ENCODE assay signal across 15 cellular contexts in genomic region chr9:137488330-137488653, GRCh38. TPM values are rescaled to one million over a fixed set of nuclear protein-coding genes. Genes with fewer than 3 reads are reported as not detected.
DNase-seq lines count a peak whose midpoint lies in the region; ATAC-seq and TF ChIP-seq lines count a peak whose summit lies in the region.
"Had no signal": no experiment of that assay in that cellular context is flagged by ENCODE, and none has a peak within 500 bp of the region (broad histone marks: within the 10 kb centered on the region; RNA-seq: fewer than 3 reads in every experiment).

No MANE protein-coding gene starts in this region.

- no peaks in the 10 kb centered on the region for H3K9me3 ChIP-seq in right atrium auricular region
- no peaks in the 10 kb centered on the region for H3K9me3 ChIP-seq in CD8-positive, alpha-beta T cell (ENCODE audit: low read length)
- H3K9me3 ChIP-seq: heart right ventricle, left lung, MG63, psoas muscle had no signal

- ATAC-seq in left ventricle myocardium superior (no peak), HG03354 (IDR thresholded peaks at IDR 0.05; ENCODE audit: poor library complexity, severe bottlenecking, unreplicated experiment) (no peak), GM18520 (IDR thresholded peaks at IDR 0.05; ENCODE audit: unreplicated experiment) (no peak)
- no peak for ATAC-seq in CD8-positive, alpha-beta T cell
- ATAC-seq: left lung, psoas muscle had no signal

- TF ChIP-seq CTCF in right atrium auricular region (IDR thresholded peaks at IDR 0.05) = no peak
- no peak for TF ChIP-seq CTCF in CD8-positive, alpha-beta T cell (IDR thresholded peaks at IDR 0.05)
- TF ChIP-seq CTCF in lower leg skin (IDR thresholded peaks at IDR 0.05) = no peak

- no peaks in the 10 kb centered on the region for H3K27me3 ChIP-seq in right atrium auricular region
- H3K27me3 ChIP-seq in CD8-positive, alpha-beta T cell (ENCODE audit: insufficient read depth, low read length) = no peaks in the 10 kb centered on the region
- H3K27me3 ChIP-seq: heart right ventricle, left lung, MG63 had no signal

- no peak overlapping the region for H3K4me3 Mint-ChIP-seq in CD8-positive, alpha-beta T cell
- H3K4me3 Mint-ChIP-seq: activated B cell treated with CpG ODN at 0.5 μM for 24 hours; central memory CD8-positive, alpha-beta T cell had no signal

- no peaks in the 10 kb centered on the region for H3K36me3 Mint-ChIP-seq in CD8-positive, alpha-beta T cell

- TF ChIP-seq POLR2A in lower leg skin (IDR thresholded peaks at IDR 0.05) = no peak

- no peaks in the 10 kb centered on the region for H3K4me1 Mint-ChIP-seq in CD8-positive, alpha-beta T cell (ENCODE audit: low read depth)
- H3K4me1 Mint-ChIP-seq: activated B cell treated with CpG ODN at 0.5 μM for 24 hours had no signal

- no peak overlapping the region for H3K4me3 ChIP-seq in right atrium auricular region
- H3K4me3 ChIP-seq in CD8-positive, alpha-beta T cell (ENCODE audit: low read depth, low read length) = no peak overlapping the region
- no peak overlapping the region for H3K4me3 ChIP-seq in lower leg skin (ENCODE audit: low read depth, poor library complexity, severe bottlenecking)
- H3K4me3 ChIP-seq: heart right ventricle, left lung, MG63, psoas muscle had no signal

- intact Hi-C loops in left ventricle myocardium superior (cut with micrococcal nuclease) = no loop called here
- intact Hi-C loops in CD8-positive, alpha-beta T cell (cut with DNase I, micrococcal nuclease) = no loop called here
- intact Hi-C loops in lower leg skin (cut with DNase I; ENCODE audit: low total_unique reads) = no loop called here

- no peak overlapping the region for H3K27ac ChIP-seq in right atrium auricular region
- H3K27ac ChIP-seq in CD8-positive, alpha-beta T cell (ENCODE audit: low read depth, low read length) = no peak overlapping the region
- H3K27ac ChIP-seq: heart right ventricle, left lung, psoas muscle had no signal

- 88 to 97% methylated on average over 5 to 6 of the region's 6 CpGs for WGBS in lower leg skin, 2 donors

- H3K4me1 ChIP-seq in right atrium auricular region = no peaks in the 10 kb centered on the region
- no peaks in the 10 kb centered on the region for H3K4me1 ChIP-seq in CD8-positive, alpha-beta T cell (ENCODE audit: insufficient read depth, low read length)
- H3K4me1 ChIP-seq: heart right ventricle, left lung, psoas muscle had no signal

- DNase-seq in left ventricle myocardium superior = peak; percentile 23
- no peak for DNase-seq in right atrium auricular region (ENCODE audit: low spot score)
- DNase-seq in NCI-H345 treated with DMSO at 0.1 percent for 48 hours (lab: John Stamatoyannopoulos, UW; ENCODE audit: unreplicated experiment) = peak; percentile 26
- DNase-seq in cerebellar cortex (ENCODE audit: low spot score) = peak; percentile 90
- no peak for DNase-seq in CD8-positive, alpha-beta T cell
- no peak for DNase-seq in lower leg skin (ENCODE audit: low spot score in 2 of 2)
- DNase-seq: activated B cell treated with CpG ODN at 0.5 μM for 24 hours, heart right ventricle, MG63 had no signal

- H3K27me3 Mint-ChIP-seq in CD8-positive, alpha-beta T cell (ENCODE audit: low read depth) = no peaks in the 10 kb centered on the region
- H3K27me3 Mint-ChIP-seq: activated B cell treated with CpG ODN at 0.5 μM for 24 hours; central memory CD8-positive, alpha-beta T cell had no signal

- no peak overlapping the region for H3K27ac Mint-ChIP-seq in CD8-positive, alpha-beta T cell
- H3K27ac Mint-ChIP-seq: activated B cell treated with CpG ODN at 0.5 μM for 24 hours had no signal

- POLR2A ChIA-PET in CD8-positive, alpha-beta T cell (lab: Charles Lee) = no interaction called here

- CTCF ChIA-PET in CD8-positive, alpha-beta T cell (lab: Charles Lee) = no interaction called here

- H3K9me3 Mint-ChIP-seq in CD8-positive, alpha-beta T cell = no peaks in the 10 kb centered on the region
- H3K9me3 Mint-ChIP-seq: activated B cell treated with CpG ODN at 0.5 μM for 24 hours; central memory CD8-positive, alpha-beta T cell had no signal

- H3K36me3 ChIP-seq in right atrium auricular region = no peaks in the 10 kb centered on the region
- no peaks in the 10 kb centered on the region for H3K36me3 ChIP-seq in CD8-positive, alpha-beta T cell (ENCODE audit: insufficient read depth, low read length)
- H3K36me3 ChIP-seq: left lung, MG63 had no signal

RNA-seq across cellular contexts. Expression of gene NSMF, which starts 29.2 kb away (rescaled TPM):
- total RNA-seq in left ventricle myocardium superior (10.2 TPM), right atrium auricular region (10 to 100 TPM; 16.2 to 26.2 TPM), lower leg skin (10 to 100 TPM; 18.6 to 41.8 (median 24.3) TPM)
- total RNA-seq in CD8-positive, alpha-beta T cell = 10 to 100 TPM; 82.8 to 87.2 TPM

RNA-seq across cellular contexts. Expression of gene ENTPD8, which starts 47.1 kb away (rescaled TPM):
- total RNA-seq in left ventricle myocardium superior (not detected), right atrium auricular region (not detected), lower leg skin (not detected)
- not detected for total RNA-seq in CD8-positive, alpha-beta T cell
- total RNA-seq: activated B cell treated with CpG ODN at 0.5 μM for 24 hours, heart right ventricle, psoas muscle, SK-MEL-5 had no signal

Comparison
In these comparisons a context has a peak if more than half of its experiments do, and no peak if none do; other contexts are left out.
1. DNase-seq: peak in left ventricle myocardium superior (single experiment), NCI-H345 treated with DMSO at 0.1 percent for 48 hours (single experiment) and cerebellar cortex (single experiment); none in right atrium auricular region (single experiment), CD8-positive, alpha-beta T cell (0 of 7) and lower leg skin (0 of 2).